ENCODE assay signal across 30 cellular contexts in genomic region chr18:44793685-44794084, GRCh38.
DNase-seq lines count a peak whose midpoint lies in the region; ATAC-seq and TF ChIP-seq lines count a peak whose summit lies in the region.
"Had no signal": no experiment of that assay in that cellular context is flagged by ENCODE, and none has a peak within 500 bp of the region (broad histone marks: within the 10 kb centered on the region; RNA-seq: fewer than 3 reads in every experiment).

No MANE protein-coding gene starts in this region.

- no peak for TF ChIP-seq EP300 in esophagus muscularis mucosa (IDR thresholded peaks at IDR 0.05)

- H3K9me3 Mint-ChIP-seq in stimulated activated naive CD8-positive, alpha-beta T cell treated with anti-CD3 and anti-CD28 coated beads, Interleukin-15, amount 100 ng/mL, for 72 hours: no peaks in the 10 kb centered on the region
- H3K9me3 Mint-ChIP-seq: activated B cell treated with CpG ODN at 0.5 μM for 24 hours; activated naive CD8-positive, alpha-beta T cell treated with anti-CD3 and anti-CD28 coated beads, Interleukin-2, amount 10 ng/mL, durations not matched to agents 7 days and 5 days; activated T-cell treated with anti-CD3 and anti-CD28 coated beads, Interleukin-2, amount 50 U/mL, for 4 hours; CD14-positive monocyte; naive thymus-derived CD8-positive, alpha-beta T cell had no signal

- DNase-seq in NCI-H82 (lab: John Stamatoyannopoulos, UW) (peak; percentile 15), NCI-H82 treated with DMSO at 0.1 percent for 48 hours (lab: John Stamatoyannopoulos, UW; ENCODE audit: unreplicated experiment) (no peak), esophagus muscularis mucosa (ENCODE audit: extremely low spot score) (no peak), psoas muscle (no peak), thoracic aorta (ENCODE audit: low spot score) (no peak), NCI-H2196 (lab: John Stamatoyannopoulos, UW; ENCODE audit: unreplicated experiment) (no peak), midbrain (lab: John Stamatoyannopoulos, UW) (no peak)
- DNase-seq in stimulated activated naive CD8-positive, alpha-beta T cell treated with anti-CD3 and anti-CD28 coated beads, Interleukin-15, amount 100 ng/mL, for 72 hours: no peak
- DNase-seq: activated B cell treated with CpG ODN at 0.5 μM for 24 hours; activated CD8-positive, alpha-beta memory T cell treated with anti-CD3 and anti-CD28 coated beads, Interleukin-2, amount 10 ng/mL, durations not matched to agents 7 days and 5 days; activated gamma-delta T cell; activated naive CD8-positive, alpha-beta T cell treated with anti-CD3 and anti-CD28 coated beads, Interleukin-2, amount 10 ng/mL, durations not matched to agents 7 days and 5 days; activated T-cell treated with anti-CD3 and anti-CD28 coated beads, Interleukin-2, amount 50 U/mL, for 4 hours; DMS79; GDM1; HCEC 1CT; KBM-7; naive thymus-derived CD8-positive, alpha-beta T cell; NCI-H1092 treated with DMSO at 0.1 percent for 48 hours; NCI-H187; NCI-H510A; nucleus accumbens; OCI-M1; SK-N-SH; small intestine; upper lobe of left lung had no signal

- H3K36me3 ChIP-seq in esophagus muscularis mucosa (no peaks in the 10 kb centered on the region), psoas muscle (ENCODE audit: insufficient read depth in 1 of 2, low read depth in 1 of 2) (no peaks in the 10 kb centered on the region), thoracic aorta (no peaks in the 10 kb centered on the region)
- H3K36me3 ChIP-seq: upper lobe of left lung had no signal

- no peak overlapping the region for H3K27ac Mint-ChIP-seq in stimulated activated naive CD8-positive, alpha-beta T cell treated with anti-CD3 and anti-CD28 coated beads, Interleukin-15, amount 100 ng/mL, for 72 hours
- H3K27ac Mint-ChIP-seq: activated CD8-positive, alpha-beta memory T cell treated with anti-CD3 and anti-CD28 coated beads, Interleukin-2, amount 10 ng/mL, durations not matched to agents 7 days and 5 days; activated naive CD8-positive, alpha-beta T cell treated with anti-CD3 and anti-CD28 coated beads, Interleukin-2, amount 10 ng/mL, durations not matched to agents 7 days and 5 days; naive thymus-derived CD8-positive, alpha-beta T cell had no signal

- intact Hi-C loops in esophagus muscularis mucosa (cut with DNase I): no loop called here
- intact Hi-C loops in psoas muscle (cut with DNase I): loop anchor here in 1 of 2 donors (10.0 kb wide), 1 partner anchor 561 kb away; no protein-coding TSS in a partner anchor

- H3K4me3 Mint-ChIP-seq in stimulated activated naive CD8-positive, alpha-beta T cell treated with anti-CD3 and anti-CD28 coated beads, Interleukin-15, amount 100 ng/mL, for 72 hours: no peak overlapping the region
- H3K4me3 Mint-ChIP-seq: activated B cell treated with CpG ODN at 0.5 μM for 24 hours; activated CD8-positive, alpha-beta memory T cell treated with anti-CD3 and anti-CD28 coated beads, Interleukin-2, amount 10 ng/mL, durations not matched to agents 7 days and 5 days; activated naive CD8-positive, alpha-beta T cell treated with anti-CD3 and anti-CD28 coated beads, Interleukin-2, amount 10 ng/mL, durations not matched to agents 7 days and 5 days; activated T-cell treated with anti-CD3 and anti-CD28 coated beads, Interleukin-2, amount 50 U/mL, for 4 hours; CD14-positive monocyte; naive thymus-derived CD8-positive, alpha-beta T cell had no signal

- H3K27me3 ChIP-seq in esophagus muscularis mucosa: no peaks in the 10 kb centered on the region
- H3K27me3 ChIP-seq in psoas muscle (ENCODE audit: insufficient read depth in 3 of 3, low read length in 2 of 3): no peaks in the 10 kb centered on the region
- no peaks in the 10 kb centered on the region for H3K27me3 ChIP-seq in thoracic aorta (replicated peaks; ENCODE audit: insufficient read depth)
- H3K27me3 ChIP-seq: upper lobe of left lung had no signal

- H3K27ac ChIP-seq in esophagus muscularis mucosa (replicated peaks in 1 of 4) (peak overlapping the region; percentile 78 to 84 (median 78)), psoas muscle (peak overlapping the region; percentile 90), thoracic aorta (peak overlapping the region; percentile 56 to 88)
- H3K27ac ChIP-seq: 22Rv1, HL-60, RWPE1, upper lobe of left lung had no signal

- 83% methylated on average over 1 of the region's 1 CpG for WGBS in esophagus muscularis mucosa
- whole genome bisulfite sequencing in psoas muscle, 3 donors: 95 to 99% (median 97%) methylated on average over 1 of the region's 1 CpG

- ATAC-seq in psoas muscle: peak in 2 of 4 donors; percentile 57 to 58
- ATAC-seq in thoracic aorta (ENCODE audit: insufficient number of reproducible peaks, low FRiP score, low read depth): no peak
- no peak for ATAC-seq in stimulated activated naive CD8-positive, alpha-beta T cell treated with anti-CD3 and anti-CD28 coated beads, Interleukin-15, amount 100 ng/mL, for 72 hours
- ATAC-seq: activated CD8-positive, alpha-beta memory T cell treated with anti-CD3 and anti-CD28 coated beads, Interleukin-2, amount 10 ng/mL, durations not matched to agents 7 days and 5 days; activated T-cell treated with anti-CD3 and anti-CD28 coated beads, Interleukin-2, amount 50 U/mL, for 4 hours; naive thymus-derived CD8-positive, alpha-beta T cell had no signal

- H3K9me3 ChIP-seq in esophagus muscularis mucosa (no peaks in the 10 kb centered on the region), psoas muscle (no peaks in the 10 kb centered on the region), thoracic aorta (no peaks in the 10 kb centered on the region)
- H3K9me3 ChIP-seq: SK-N-SH, upper lobe of left lung had no signal

- no peak overlapping the region for H3K4me3 ChIP-seq in esophagus muscularis mucosa
- no peak overlapping the region for H3K4me3 ChIP-seq in psoas muscle
- no peak overlapping the region for H3K4me3 ChIP-seq in thoracic aorta
- H3K4me3 ChIP-seq: upper lobe of left lung had no signal

- H3K27me3 Mint-ChIP-seq in stimulated activated naive CD8-positive, alpha-beta T cell treated with anti-CD3 and anti-CD28 coated beads, Interleukin-15, amount 100 ng/mL, for 72 hours: peaks cover 40% of the 10 kb centered on the region
- H3K27me3 Mint-ChIP-seq: activated B cell treated with CpG ODN at 0.5 μM for 24 hours; activated CD8-positive, alpha-beta memory T cell treated with anti-CD3 and anti-CD28 coated beads, Interleukin-2, amount 10 ng/mL, durations not matched to agents 7 days and 5 days; naive thymus-derived CD8-positive, alpha-beta T cell had no signal

- TF ChIP-seq CTCF in esophagus muscularis mucosa (IDR thresholded peaks at IDR 0.05) (no peak), psoas muscle (IDR thresholded peaks at IDR 0.05) (no peak), thoracic aorta (IDR thresholded peaks at IDR 0.05) (no peak)

- peaks cover 34% of the 10 kb centered on the region for H3K4me1 Mint-ChIP-seq in stimulated activated naive CD8-positive, alpha-beta T cell treated with anti-CD3 and anti-CD28 coated beads, Interleukin-15, amount 100 ng/mL, for 72 hours

- no peak for TF ChIP-seq POLR2A in esophagus muscularis mucosa (IDR thresholded peaks at IDR 0.05; ENCODE audit: low read depth)

- H3K4me1 ChIP-seq in esophagus muscularis mucosa: peaks cover 43 to 66% (median 63%) of the 10 kb centered on the region in 4 donors
- H3K4me1 ChIP-seq in psoas muscle: peaks cover 70% of the 10 kb centered on the region
- peaks cover 43 to 60% of the 10 kb centered on the region in 2 donors for H3K4me1 ChIP-seq in thoracic aorta (ENCODE audit: control insufficient read depth in 1 of 2, low read depth in 2 of 2)
